8 cellular contexts compared by ENCODE assay signal in the genomic region with DNA sequence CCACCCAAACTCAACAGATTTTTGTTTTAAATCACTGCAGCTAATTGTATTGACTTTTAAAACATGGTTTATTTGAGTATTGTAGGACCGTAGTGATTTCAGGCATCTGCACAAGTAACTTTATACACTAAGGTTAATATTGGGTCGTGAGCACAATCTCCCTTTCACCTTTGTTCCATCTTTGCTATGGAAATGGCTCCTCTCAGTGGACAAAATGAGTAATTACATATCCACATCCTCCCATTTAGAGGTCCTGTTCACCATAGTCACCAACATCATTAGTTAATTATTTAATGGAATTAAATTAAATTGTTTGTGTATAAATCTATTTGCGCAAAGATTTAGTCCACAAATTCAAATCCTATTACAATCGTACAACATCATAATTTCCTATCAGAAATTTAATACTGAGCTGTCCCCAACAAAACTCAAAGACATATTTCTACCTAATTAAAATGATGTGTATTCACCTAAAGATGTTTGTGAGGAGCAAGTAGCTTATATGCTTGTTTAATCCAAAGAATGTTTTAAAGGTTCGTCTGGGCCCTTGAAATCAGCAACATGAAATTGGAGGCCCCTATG.
DNase-seq lines count a peak whose midpoint lies in the region; ATAC-seq and TF ChIP-seq lines count a peak whose summit lies in the region.

No MANE protein-coding gene starts in this region.

- H3K9me3 Mint-ChIP-seq in activated CD4-positive, alpha-beta memory T cell treated with anti-CD3 and anti-CD28 coated beads for 36 hours, result no peaks in the 10 kb centered on the region

- DNase-seq in COLO668 (lab: John Stamatoyannopoulos, UW; ENCODE audit: unreplicated experiment) (peak; percentile 5), NCI-H2029 treated with DMSO at 0.1 percent for 48 hours (lab: John Stamatoyannopoulos, UW) (peak; percentile 32), astrocyte of the hippocampus (ENCODE audit: low read depth, low spot score) (peak; percentile 79), hepatic stellate cell (ENCODE audit: low spot score) (peak; percentile 41), suprapubic skin (ENCODE audit: low spot score in 2 of 2) (no peak)
- no peak for DNase-seq in activated CD4-positive, alpha-beta memory T cell treated with anti-CD3 and anti-CD28 coated beads for 36 hours

- intact Hi-C loops in activated CD4-positive, alpha-beta memory T cell treated with anti-CD3 and anti-CD28 coated beads for 36 hours (cut with micrococcal nuclease), result loop anchor here (1.0 to 10.0 kb wide), 4 partner anchors 710 to 910 kb away; no protein-coding TSS in a partner anchor

- peaks cover 8% of the 10 kb centered on the region for H3K27me3 Mint-ChIP-seq in activated CD4-positive, alpha-beta memory T cell treated with anti-CD3 and anti-CD28 coated beads for 36 hours

- no peak overlapping the region for H3K27ac ChIP-seq in suprapubic skin

- H3K4me1 Mint-ChIP-seq in activated CD4-positive, alpha-beta memory T cell treated with anti-CD3 and anti-CD28 coated beads for 36 hours (ENCODE audit: low read depth), result no peaks in the 10 kb centered on the region

- no peak overlapping the region for H3K27ac Mint-ChIP-seq in activated CD4-positive, alpha-beta memory T cell treated with anti-CD3 and anti-CD28 coated beads for 36 hours

- POLR2A ChIA-PET in activated CD4-positive, alpha-beta memory T cell treated with anti-CD3 and anti-CD28 coated beads for 36 hours (lab: Charles Lee), result no interaction called here

- no peak for TF ChIP-seq POLR2A in suprapubic skin (IDR thresholded peaks at IDR 0.05)

- CTCF ChIA-PET in activated CD4-positive, alpha-beta memory T cell treated with anti-CD3 and anti-CD28 coated beads for 36 hours (lab: Charles Lee), result interaction anchor here (0.5 to 3.8 kb wide), 20 partner anchors 11 to 1122 kb away, joined by 3 to 33 read pairs (median 4); no protein-coding TSS in a partner anchor

- no peaks in the 10 kb centered on the region for H3K9me3 ChIP-seq in suprapubic skin

- no peak overlapping the region for H3K4me3 Mint-ChIP-seq in activated CD4-positive, alpha-beta memory T cell treated with anti-CD3 and anti-CD28 coated beads for 36 hours

- peak; percentile 53 to 78 for TF ChIP-seq CTCF in suprapubic skin (IDR thresholded peaks at IDR 0.05)

- H3K36me3 Mint-ChIP-seq in activated CD4-positive, alpha-beta memory T cell treated with anti-CD3 and anti-CD28 coated beads for 36 hours, result no peaks in the 10 kb centered on the region

- H3K36me3 ChIP-seq in suprapubic skin, result no peaks in the 10 kb centered on the region

- no peak overlapping the region for H3K4me3 ChIP-seq in suprapubic skin

- peaks cover 8% of the 10 kb centered on the region for H3K4me1 ChIP-seq in suprapubic skin

- H3K27me3 ChIP-seq in suprapubic skin, result no peaks in the 10 kb centered on the region

- ATAC-seq in GM21423 (IDR thresholded peaks at IDR 0.05; ENCODE audit: unreplicated experiment) (peak; percentile 62), HG02938 (IDR thresholded peaks at IDR 0.05; ENCODE audit: unreplicated experiment) (no peak)

- no peak for TF ChIP-seq EP300 in suprapubic skin (IDR thresholded peaks at IDR 0.05)

- WGBS in suprapubic skin, result 2% methylated on average over 5 of the region's 5 CpGs

Comparison
In these comparisons a context has a peak if more than half of its experiments do, and no peak if none do; other contexts are left out.
1. DNase-seq: peak in COLO668 (single experiment), NCI-H2029 treated with DMSO at 0.1 percent for 48 hours (single experiment), astrocyte of the hippocampus (single experiment) and hepatic stellate cell (single experiment); none in suprapubic skin (0 of 2) and activated CD4-positive, alpha-beta memory T cell treated with anti-CD3 and anti-CD28 coated beads for 36 hours (single experiment).